35 cellular contexts compared by ENCODE assay signal in the genomic region with DNA sequence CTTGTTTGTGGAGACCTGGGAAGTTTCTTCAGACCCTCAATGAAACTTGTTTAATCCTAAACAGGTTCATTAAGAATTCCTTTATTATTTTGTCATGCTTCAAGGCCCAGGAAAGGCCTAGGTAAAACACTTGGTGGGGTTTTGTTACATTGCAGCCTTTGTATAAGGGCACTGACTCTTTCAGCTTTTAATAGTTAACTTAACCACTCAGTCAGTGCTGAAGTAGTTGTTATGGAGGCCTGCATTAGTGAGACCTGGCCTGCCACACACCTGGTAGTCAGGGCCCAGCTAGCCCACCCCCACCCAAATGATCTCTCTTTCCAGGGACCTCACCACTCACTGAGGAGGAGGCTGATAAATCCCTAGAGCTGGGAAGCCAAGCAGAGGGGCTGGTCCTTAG.
"Had no signal": no experiment of that assay in that cellular context is flagged by ENCODE, and none has a peak within 500 bp of the region (broad histone marks: within the 10 kb centered on the region; RNA-seq: fewer than 3 reads in every experiment).

No MANE protein-coding gene starts in this region.

- H3K4me1 ChIP-seq: ascending aorta had no signal

- H3K27me3 ChIP-seq: ascending aorta, cardiac muscle cell had no signal

- DNase-seq: activated CD4-positive, alpha-beta T cell treated with anti-CD3 and anti-CD28 coated beads for 36 hours; activated CD4-positive, alpha-beta T cell treated with anti-CD3 and anti-CD28 coated beads, Interleukin-2, amount 10 ng/mL, durations not matched to agents 7 days and 5 days; activated CD4-positive, alpha-beta T cell treated with anti-CD3 and anti-CD28 coated beads, Interleukin-2, amount 50 U/mL, for 48 hours; activated CD8-positive, alpha-beta T cell treated with anti-CD3 and anti-CD28 coated beads, Interleukin-2, amount 10 ng/mL, durations not matched to agents 7 days and 5 days; activated gamma-delta T cell; activated naive CD4-positive, alpha-beta T cell treated with Interleukin-2 at 50 U/mL for 16 hours; activated naive CD8-positive, alpha-beta T cell treated with anti-CD3 and anti-CD28 coated beads, Interleukin-2, amount 10 ng/mL, durations not matched to agents 7 days and 5 days; activated T-cell treated with anti-CD3 and anti-CD28 coated beads, Interleukin-2, amount 50 U/mL, for 24 hours; amygdala; NCI-H1092 treated with DMSO at 0.1 percent for 48 hours; NCI-H1417; NCI-H146; NCI-H187; NCI-H2029 treated with DMSO at 0.1 percent for 48 hours; NCI-H2107; NCI-H2171; NCI-H446; NCI-H510A treated with DMSO at 0.1 percent for 48 hours; NCI-H69; NK-92 treated with Interleukin-12 subunit alpha and Interleukin-12 subunit beta, amount 100 ng/mL, for 24 hours; PC-9; SIG-M5; SW 1271; T-helper 1 cell; T1000 had no signal

- H3K4me2 ChIP-seq: PC-9 had no signal

- ATAC-seq: activated CD4-positive, alpha-beta T cell treated with anti-CD3 and anti-CD28 coated beads for 36 hours; activated CD4-positive, CD25-positive, alpha-beta regulatory T cell treated with anti-CD3 and anti-CD28 coated beads, Interleukin-2, amount 50 U/mL, for 24 hours; activated CD8-positive, alpha-beta T cell treated with anti-CD3 and anti-CD28 coated beads, Interleukin-2, amount 10 ng/mL, durations not matched to agents 7 days and 5 days; K562; Right ventricle myocardium inferior; SK-N-SH treated with all-trans-retinoic acid at 6 μM for 48 hours; WTC11 had no signal

- H3K36me3 ChIP-seq: ascending aorta, cardiac muscle cell had no signal

- H3K4me1 Mint-ChIP-seq: activated CD4-positive, alpha-beta T cell treated with anti-CD3 and anti-CD28 coated beads for 36 hours; activated CD4-positive, alpha-beta T cell treated with anti-CD3 and anti-CD28 coated beads, Interleukin-2, amount 10 ng/mL, durations not matched to agents 7 days and 5 days; activated naive CD4-positive, alpha-beta T cell treated with anti-CD3 and anti-CD28 coated beads, Interleukin-2, amount 50 U/mL, for 24 hours; activated naive CD8-positive, alpha-beta T cell treated with anti-CD3 and anti-CD28 coated beads, Interleukin-2, amount 10 ng/mL, durations not matched to agents 7 days and 5 days had no signal

- H3K9me3 Mint-ChIP-seq: activated CD4-positive, alpha-beta T cell treated with anti-CD3 and anti-CD28 coated beads, Interleukin-2, amount 10 ng/mL, durations not matched to agents 7 days and 5 days; activated naive CD4-positive, alpha-beta T cell treated with anti-CD3 and anti-CD28 coated beads, Interleukin-2, amount 50 U/mL, for 24 hours; activated naive CD8-positive, alpha-beta T cell treated with anti-CD3 and anti-CD28 coated beads, Interleukin-2, amount 10 ng/mL, durations not matched to agents 7 days and 5 days; activated T-cell treated with anti-CD3 and anti-CD28 coated beads, Interleukin-2, amount 50 U/mL, for 24 hours; activated T-helper 2 cell treated with anti-CD3 and anti-CD28 coated beads, Interferon-gamma antibody, Interleukin-2, Interleukin-4, amounts not matched to agents 10 μg/mL and 5 μg/mL and 100 μg/mL, durations not matched to agents 14 hours and 24 hours and 36 hours had no signal

- H2AFZ ChIP-seq: PC-9 had no signal

- H3K4me3 ChIP-seq: ascending aorta, cardiac muscle cell, K562, PC-9 had no signal

- H3K27ac Mint-ChIP-seq: activated CD4-positive, alpha-beta T cell treated with anti-CD3 and anti-CD28 coated beads for 36 hours; activated CD4-positive, alpha-beta T cell treated with anti-CD3 and anti-CD28 coated beads, Interleukin-2, amount 10 ng/mL, durations not matched to agents 7 days and 5 days; activated CD8-positive, alpha-beta T cell treated with anti-CD3 and anti-CD28 coated beads, Interleukin-2, amount 10 ng/mL, durations not matched to agents 7 days and 5 days; activated naive CD4-positive, alpha-beta T cell treated with anti-CD3 and anti-CD28 coated beads, Interleukin-2, amount 50 U/mL, for 24 hours; activated naive CD8-positive, alpha-beta T cell treated with anti-CD3 and anti-CD28 coated beads, Interleukin-2, amount 10 ng/mL, durations not matched to agents 7 days and 5 days; activated T-cell treated with anti-CD3 and anti-CD28 coated beads, Interleukin-2, amount 50 U/mL, for 24 hours; activated T-helper 2 cell treated with anti-CD3 and anti-CD28 coated beads, Interferon-gamma antibody, Interleukin-2, Interleukin-4, amounts not matched to agents 10 μg/mL and 5 μg/mL and 100 μg/mL, durations not matched to agents 14 hours and 24 hours and 36 hours; WTC11 had no signal

- H3K9me3 ChIP-seq: ascending aorta had no signal

- H3K27ac ChIP-seq: ascending aorta, cardiac muscle cell, PC-9, RWPE1 had no signal

- H3K36me3 Mint-ChIP-seq: activated naive CD4-positive, alpha-beta T cell treated with anti-CD3 and anti-CD28 coated beads, Interleukin-2, amount 50 U/mL, for 24 hours; activated naive CD8-positive, alpha-beta T cell treated with anti-CD3 and anti-CD28 coated beads, Interleukin-2, amount 10 ng/mL, durations not matched to agents 7 days and 5 days; WTC11 had no signal

- H3K4me3 Mint-ChIP-seq: activated CD4-positive, alpha-beta T cell treated with anti-CD3 and anti-CD28 coated beads for 36 hours; activated CD4-positive, alpha-beta T cell treated with anti-CD3 and anti-CD28 coated beads, Interleukin-2, amount 10 ng/mL, durations not matched to agents 7 days and 5 days; activated CD8-positive, alpha-beta T cell treated with anti-CD3 and anti-CD28 coated beads, Interleukin-2, amount 10 ng/mL, durations not matched to agents 7 days and 5 days; activated naive CD4-positive, alpha-beta T cell treated with anti-CD3 and anti-CD28 coated beads, Interleukin-2, amount 50 U/mL, for 24 hours; activated naive CD8-positive, alpha-beta T cell treated with anti-CD3 and anti-CD28 coated beads, Interleukin-2, amount 10 ng/mL, durations not matched to agents 7 days and 5 days; activated T-cell treated with anti-CD3 and anti-CD28 coated beads, Interleukin-2, amount 50 U/mL, for 24 hours; WTC11 had no signal
